1 cellular context compared by ENCODE assay signal in the genomic region with DNA sequence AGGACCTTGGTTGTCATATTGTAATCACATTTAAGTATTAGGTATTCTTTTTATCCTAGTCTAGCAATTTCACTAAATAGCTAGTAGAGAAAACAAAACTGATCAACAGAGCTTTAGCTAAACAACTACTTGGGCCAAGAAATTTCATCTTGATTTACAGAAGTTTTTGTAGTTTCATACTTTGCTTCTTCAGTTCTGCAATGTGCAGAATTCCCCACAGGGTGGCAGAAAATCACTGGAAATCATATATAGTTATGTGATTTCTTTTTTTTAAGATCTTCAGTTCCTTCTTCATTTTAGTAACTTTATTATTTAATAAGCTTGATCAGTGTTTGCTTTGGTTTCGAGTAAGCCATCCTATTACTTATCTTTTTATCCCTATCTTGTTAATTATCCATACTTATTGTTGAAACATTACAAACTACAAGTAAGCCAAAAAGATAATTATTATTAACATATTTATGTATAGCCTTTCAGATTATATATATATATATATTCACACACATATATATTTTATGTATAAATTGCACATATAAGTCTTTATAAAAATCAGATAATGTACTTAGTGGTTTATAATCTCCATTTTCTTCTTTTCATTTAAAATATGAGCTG.
A peak's percentile ranks its signal among the peaks of the same experiment; 100 is the strongest.
TF ChIP-seq lines count a peak whose summit lies in the region.

No MANE protein-coding gene starts in this region.

TF ChIP-seq in IMR-90, 13 proteins besides CTCF, POLR2A, EP300 and RAD21:
- TF ChIP-seq MAZ (IDR thresholded peaks at IDR 0.05; ENCODE audit: borderline replicate concordance, low read depth, low read length) (no peak), SMC3 (IDR thresholded peaks at IDR 0.05; ENCODE audit: low read depth, low read length) (peak; percentile 67)
TF ChIP-seq in IMR-90: peak in this region for 1.
